ENCODE assay signal across 23 cellular contexts in the genomic region with DNA sequence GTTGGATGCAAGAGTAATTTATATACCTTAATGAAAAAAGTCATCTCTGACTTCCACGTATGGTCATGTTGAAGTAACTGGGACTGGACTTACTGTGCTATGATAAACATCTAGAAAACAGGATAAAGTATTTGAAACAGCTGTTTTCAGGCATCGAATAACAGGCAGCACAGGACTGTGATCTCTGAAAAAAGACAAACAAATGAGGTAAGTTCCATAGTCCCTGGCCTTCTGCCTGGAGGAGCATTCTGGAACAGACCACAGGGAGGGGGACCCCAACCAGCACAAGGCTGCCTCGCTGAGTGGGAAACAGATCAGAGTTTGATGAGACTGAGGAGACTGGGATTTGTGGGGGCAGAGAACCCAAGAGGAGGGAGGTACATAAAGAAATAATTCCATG.
DNase-seq lines count a peak whose midpoint lies in the region; ATAC-seq and TF ChIP-seq lines count a peak whose summit lies in the region.
"Had no signal": no experiment of that assay in that cellular context is flagged by ENCODE, and none has a peak within 500 bp of the region (broad histone marks: within the 10 kb centered on the region; RNA-seq: fewer than 3 reads in every experiment).

No MANE protein-coding gene starts in this region.

- H3K27ac ChIP-seq in GM23338 (ENCODE audit: low read depth) (no peak overlapping the region), hepatocyte (no peak overlapping the region), parathyroid adenoma (no peak overlapping the region)
- H3K27ac ChIP-seq: adrenal gland, BLaER1, spleen, WERI-Rb-1 had no signal

- H3K9me2 ChIP-seq in GM23338 (ENCODE audit: insufficient read depth) (no peaks in the 10 kb centered on the region), hepatocyte (replicated peaks; ENCODE audit: insufficient read depth) (no peaks in the 10 kb centered on the region)

- H3K4me1 ChIP-seq in GM23338 (ENCODE audit: insufficient read depth): no peaks in the 10 kb centered on the region
- peaks cover 5% of the 10 kb centered on the region for H3K4me1 ChIP-seq in hepatocyte (ENCODE audit: insufficient read depth)
- H3K4me1 ChIP-seq in parathyroid adenoma: peaks cover 4% of the 10 kb centered on the region
- H3K4me1 ChIP-seq: adrenal gland, BLaER1, spleen had no signal

- TF ChIP-seq CTCF in GM23338 (conservative IDR thresholded peaks at IDR 0.05; ENCODE audit: low read depth in 2 of 2) (no peak), hepatocyte (IDR thresholded peaks at IDR 0.05; ENCODE audit: poor library complexity) (no peak), parathyroid adenoma (IDR thresholded peaks at IDR 0.05) (no peak), foreskin fibroblast (IDR thresholded peaks at IDR 0.05; ENCODE audit: low read depth, low read length) (no peak)

- H4K20me1 ChIP-seq in GM23338 (replicated peaks; ENCODE audit: insufficient read depth) (no peaks in the 10 kb centered on the region), hepatocyte (ENCODE audit: insufficient read depth, poor library complexity, severe bottlenecking) (no peaks in the 10 kb centered on the region)
- H4K20me1 ChIP-seq: BLaER1 had no signal

- no peak overlapping the region for H3K27ac Mint-ChIP-seq in GM23338
- H3K27ac Mint-ChIP-seq: activated CD4-positive, alpha-beta memory T cell treated with anti-CD3 and anti-CD28 coated beads, Interleukin-2, amount 10 ng/mL, durations not matched to agents 7 days and 5 days; T-helper 1 cell treated with Interleukin-12 subunit alpha and Interleukin-12 subunit beta and Interleukin-4 antibody, amounts not matched to agents 30 μg/mL and 1 μg/mL, for 36 hours had no signal

- H3K79me2 ChIP-seq in GM23338 (replicated peaks; ENCODE audit: insufficient read depth): no peaks in the 10 kb centered on the region
- H3K79me2 ChIP-seq in hepatocyte: no peaks in the 10 kb centered on the region
- no peaks in the 10 kb centered on the region for H3K79me2 ChIP-seq in parathyroid adenoma

- no peaks in the 10 kb centered on the region for H3K36me3 ChIP-seq in GM23338 (ENCODE audit: insufficient read depth)
- H3K36me3 ChIP-seq in hepatocyte (replicated peaks; ENCODE audit: insufficient read depth, low read depth): no peaks in the 10 kb centered on the region
- no peaks in the 10 kb centered on the region for H3K36me3 ChIP-seq in parathyroid adenoma (ENCODE audit: control insufficient read depth, insufficient read depth, low read length)
- H3K36me3 ChIP-seq: adrenal gland, BLaER1, spleen, WERI-Rb-1 had no signal

- WGBS in hepatocyte (ENCODE audit: low lambda C conversion rate, missing lambda C conversion rate): 30% methylated on average over 3 of the region's 3 CpGs

- no peak overlapping the region for H3K4me3 Mint-ChIP-seq in GM23338
- H3K4me3 Mint-ChIP-seq: activated CD4-positive, alpha-beta memory T cell treated with anti-CD3 and anti-CD28 coated beads, Interleukin-2, amount 10 ng/mL, durations not matched to agents 7 days and 5 days; central memory CD8-positive, alpha-beta T cell; neural crest cell; T-helper 1 cell treated with Interleukin-12 subunit alpha and Interleukin-12 subunit beta and Interleukin-4 antibody, amounts not matched to agents 30 μg/mL and 1 μg/mL, for 36 hours had no signal

- H3K36me3 Mint-ChIP-seq in GM23338 (ENCODE audit: low read depth): no peaks in the 10 kb centered on the region

- no peak overlapping the region for H3K9ac ChIP-seq in parathyroid adenoma
- H3K9ac ChIP-seq: BLaER1 had no signal

- H3K4me3 ChIP-seq in GM23338: no peak overlapping the region
- H3K4me3 ChIP-seq in hepatocyte: no peak overlapping the region
- H3K4me3 ChIP-seq in parathyroid adenoma (ENCODE audit: low read depth, low read length): no peak overlapping the region
- H3K4me3 ChIP-seq in foreskin fibroblast (ENCODE audit: low read depth in 1 of 2, low read length in 2 of 2): no peak overlapping the region
- H3K4me3 ChIP-seq: adrenal gland, BLaER1, spleen had no signal

- no peaks in the 10 kb centered on the region for H3F3A ChIP-seq in GM23338 (replicated peaks; ENCODE audit: low read depth)

- H3K27me3 ChIP-seq in GM23338 (ENCODE audit: insufficient read depth): no peaks in the 10 kb centered on the region
- no peaks in the 10 kb centered on the region for H3K27me3 ChIP-seq in hepatocyte
- no peaks in the 10 kb centered on the region for H3K27me3 ChIP-seq in parathyroid adenoma (ENCODE audit: control insufficient read depth, insufficient read depth, low read length)
- H3K27me3 ChIP-seq: adrenal gland, BLaER1 had no signal

- peaks cover 10% of the 10 kb centered on the region; the same call in 2 of the 3 replicates for H3K4me1 Mint-ChIP-seq in GM23338
- H3K4me1 Mint-ChIP-seq: activated CD4-positive, alpha-beta memory T cell treated with anti-CD3 and anti-CD28 coated beads, Interleukin-2, amount 10 ng/mL, durations not matched to agents 7 days and 5 days; central memory CD8-positive, alpha-beta T cell; neural crest cell had no signal

- peak; percentile 43 for ATAC-seq in GM23338
- no peak for ATAC-seq in GM18502 (IDR thresholded peaks at IDR 0.05; ENCODE audit: poor library complexity, unreplicated experiment)
- ATAC-seq: esophagus mucosa, left colon had no signal

- H3K9me3 Mint-ChIP-seq in GM23338: no peaks in the 10 kb centered on the region
- H3K9me3 Mint-ChIP-seq: activated CD4-positive, alpha-beta memory T cell treated with anti-CD3 and anti-CD28 coated beads, Interleukin-2, amount 10 ng/mL, durations not matched to agents 7 days and 5 days; central memory CD8-positive, alpha-beta T cell; T-helper 1 cell treated with Interleukin-12 subunit alpha and Interleukin-12 subunit beta and Interleukin-4 antibody, amounts not matched to agents 30 μg/mL and 1 μg/mL, for 36 hours had no signal

- H3K4me2 ChIP-seq in GM23338 (no peak overlapping the region), hepatocyte (no peak overlapping the region), parathyroid adenoma (ENCODE audit: low read length) (no peak overlapping the region)
- H3K4me2 ChIP-seq: BLaER1 had no signal

- no peaks in the 10 kb centered on the region for H3K9me3 ChIP-seq in hepatocyte (ENCODE audit: low read depth)
- no peaks in the 10 kb centered on the region for H3K9me3 ChIP-seq in parathyroid adenoma (ENCODE audit: control insufficient read depth, low read length)
- H3K9me3 ChIP-seq: adrenal gland, BLaER1, spleen had no signal

- DNase-seq in GM23338 (ENCODE audit: low spot score) (no peak), astrocyte of the hippocampus (ENCODE audit: low read depth, low spot score) (peak; percentile 65), hepatocyte (ENCODE audit: low spot score) (peak; percentile 19), foreskin fibroblast (no peak), mesenteric fat pad (ENCODE audit: low spot score) (no peak), HUDEP-2 (lab: John Stamatoyannopoulos, UW; ENCODE audit: unreplicated experiment in 76 of 76) (no peak)
- DNase-seq: activated CD4-positive, alpha-beta memory T cell treated with anti-CD3 and anti-CD28 coated beads, Interleukin-2, amount 10 ng/mL, durations not matched to agents 7 days and 5 days; activated gamma-delta T cell; activated T-cell treated with anti-CD3 and anti-CD28 coated beads for 4 hours; adrenal gland; glutamatergic neuron; left colon; NCI-H1694; SHP77; spleen; WERI-Rb-1 had no signal

- peaks cover 2% of the 10 kb centered on the region for H3K27me3 Mint-ChIP-seq in GM23338 (ENCODE audit: insufficient read depth, low read depth, poor library complexity)

- H2AFZ ChIP-seq in GM23338 (peak overlapping the region; percentile 29; the same call in 1 of the 2 replicates), hepatocyte (no peak overlapping the region), parathyroid adenoma (peak overlapping the region; percentile 56)

TF ChIP-seq in GM23338, 12 proteins besides CTCF, POLR2A, EP300 and RAD21 (continues in another document):
- no peak for TF ChIP-seq POLR2AphosphoS5 (IDR thresholded peaks at IDR 0.05; ENCODE audit: low read depth)
- TF ChIP-seq ZNF114 (CRISPR knock-in tag; IDR thresholded peaks at IDR 0.05): no peak
- no peak for TF ChIP-seq STAT1 (IDR thresholded peaks at IDR 0.05; ENCODE audit: unreplicated experiment)

Comparison
In these comparisons a context has a peak if more than half of its experiments do, and no peak if none do; other contexts are left out.
1. DNase-seq: peak in astrocyte of the hippocampus (single experiment) and hepatocyte (single experiment); none in GM23338 (single experiment), foreskin fibroblast (0 of 2), mesenteric fat pad (single experiment) and HUDEP-2 (0 of 76).